ENCODE assay signal across 10 cellular contexts in genomic region chr5:141958773-141959172, GRCh38. TPM values are rescaled to one million over a fixed set of nuclear protein-coding genes. Genes with fewer than 3 reads are reported as not detected.
DNase-seq lines count a peak whose midpoint lies in the region; ATAC-seq and TF ChIP-seq lines count a peak whose summit lies in the region.
"Had no signal": no experiment of that assay in that cellular context is flagged by ENCODE, and none has a peak within 500 bp of the region (broad histone marks: within the 10 kb centered on the region; RNA-seq: fewer than 3 reads in every experiment).

No MANE protein-coding gene starts in this region.

- no peaks in the 10 kb centered on the region for H3K9me3 Mint-ChIP-seq in activated T-cell treated with anti-CD3 and anti-CD28 coated beads, Interleukin-2, amount 50 U/mL, for 24 hours

- H3K4me3 ChIP-seq in fibroblast of the aortic adventitia (ENCODE audit: low read depth, low read length), result no peak overlapping the region

- H3K4me3 Mint-ChIP-seq in activated T-cell treated with anti-CD3 and anti-CD28 coated beads, Interleukin-2, amount 50 U/mL, for 24 hours, result peak overlapping the region; percentile 64

- no peaks in the 10 kb centered on the region for H3K36me3 Mint-ChIP-seq in activated T-cell treated with anti-CD3 and anti-CD28 coated beads, Interleukin-2, amount 50 U/mL, for 24 hours (ENCODE audit: low read depth)

- no peaks in the 10 kb centered on the region for H3K27me3 Mint-ChIP-seq in activated T-cell treated with anti-CD3 and anti-CD28 coated beads, Interleukin-2, amount 50 U/mL, for 24 hours

- H3K4me1 Mint-ChIP-seq in activated T-cell treated with anti-CD3 and anti-CD28 coated beads, Interleukin-2, amount 50 U/mL, for 24 hours (ENCODE audit: low read depth), result peaks cover 41% of the 10 kb centered on the region

- TF ChIP-seq CTCF in fibroblast of the aortic adventitia (IDR thresholded peaks at IDR 0.05; ENCODE audit: insufficient read depth, low read length), result no peak

- ATAC-seq in stimulated activated naive CD8-positive, alpha-beta T cell treated with anti-CD3 and anti-CD28 coated beads, Interleukin-15, Interleukin-2, amounts not matched to agents 100 U/mL and 50 U/mL, for 24 hours, result peak; percentile 47
- ATAC-seq in HG02938 (IDR thresholded peaks at IDR 0.05; ENCODE audit: unreplicated experiment), result no peak

- no peak for DNase-seq in activated T-cell treated with anti-CD3 and anti-CD28 coated beads, Interleukin-2, amount 50 U/mL, for 24 hours
- no peak for DNase-seq in activated T-cell treated with anti-CD3 and anti-CD28 coated beads, Interleukin-2, amount 50 U/mL, for 1 hour
- peak; percentile 31 for DNase-seq in UCSD-AML1 (lab: John Stamatoyannopoulos, UW; ENCODE audit: unreplicated experiment)
- DNase-seq in fibroblast of the aortic adventitia (ENCODE audit: low read depth), result peak; percentile 35
- DNase-seq in stimulated activated naive CD8-positive, alpha-beta T cell treated with anti-CD3 and anti-CD28 coated beads, Interleukin-15, Interleukin-2, amounts not matched to agents 100 U/mL and 50 U/mL, for 24 hours, result peak; percentile 30
- DNase-seq in KG1 (lab: John Stamatoyannopoulos, UW), result no peak
- DNase-seq in NCI-H82 (lab: John Stamatoyannopoulos, UW), result no peak
- DNase-seq: central memory CD4-positive, alpha-beta T cell; NK-92 treated with Interleukin-12 subunit alpha and Interleukin-12 subunit beta, amount 100 ng/mL, for 24 hours had no signal

- peak overlapping the region; percentile 69 for H3K27ac Mint-ChIP-seq in activated T-cell treated with anti-CD3 and anti-CD28 coated beads, Interleukin-2, amount 50 U/mL, for 24 hours

RNA-seq across cellular contexts. Expression of gene PCDH12, which starts 0.8 kb away (rescaled TPM):
- total RNA-seq in fibroblast of the aortic adventitia (ENCODE audit: low replicate concordance), result under 0.01 and 0.16 TPM in 2 replicates

RNA-seq across cellular contexts. Expression of gene RNF14, which starts 10.1 kb away (rescaled TPM):
- 80.3 and 93.6 TPM in 2 replicates for total RNA-seq in fibroblast of the aortic adventitia (ENCODE audit: low replicate concordance)

RNA-seq across cellular contexts. Expression of gene DELE1, which starts 35.1 kb away (rescaled TPM):
- 50.9 and 59.0 TPM in 2 replicates for total RNA-seq in fibroblast of the aortic adventitia (ENCODE audit: low replicate concordance)

RNA-seq across cellular contexts. Expression of gene GNPDA1, which starts 54.1 kb away (rescaled TPM):
- total RNA-seq in fibroblast of the aortic adventitia (ENCODE audit: low replicate concordance), result 55.6 and 62.3 TPM in 2 replicates

Comparison
In these comparisons a context has a peak if more than half of its experiments do, and no peak if none do; other contexts are left out.
1. DNase-seq: peak in UCSD-AML1 (single experiment), fibroblast of the aortic adventitia (single experiment) and stimulated activated naive CD8-positive, alpha-beta T cell treated with anti-CD3 and anti-CD28 coated beads, Interleukin-15, Interleukin-2, amounts not matched to agents 100 U/mL and 50 U/mL, for 24 hours (single experiment); none in activated T-cell treated with anti-CD3 and anti-CD28 coated beads, Interleukin-2, amount 50 U/mL, for 24 hours (single experiment), activated T-cell treated with anti-CD3 and anti-CD28 coated beads, Interleukin-2, amount 50 U/mL, for 1 hour (single experiment), KG1 (single experiment) and NCI-H82 (single experiment).